ENCODE assay signal across 24 cellular contexts in genomic region chr2:80292474-80292873, GRCh38. TPM values are rescaled to one million over a fixed set of nuclear protein-coding genes. Genes with fewer than 3 reads are reported as not detected.
"Had no signal": no experiment of that assay in that cellular context is flagged by ENCODE, and none has a peak within 500 bp of the region (broad histone marks: within the 10 kb centered on the region; RNA-seq: fewer than 3 reads in every experiment).

No MANE protein-coding gene starts in this region.

- ATAC-seq: activated CD4-positive, CD25-positive, alpha-beta regulatory T cell treated with anti-CD3 and anti-CD28 coated beads, Interleukin-2, amount 50 U/mL, for 24 hours; activated T-cell treated with anti-CD3 and anti-CD28 coated beads, Interleukin-2, amount 50 U/mL, for 72 hours; gastrocnemius medialis; right lobe of liver; stimulated activated effector memory CD8-positive, alpha-beta T cell treated with anti-CD3 and anti-CD28 coated beads, Interleukin-12 subunit alpha, Interleukin-12 subunit beta, amount 100 ng/mL, for 72 hours; stimulated activated naive CD8-positive, alpha-beta T cell treated with anti-CD3 and anti-CD28 coated beads, Interleukin-15, amount 100 ng/mL, for 72 hours had no signal

- H3K9me3 ChIP-seq: breast epithelium, esophagus squamous epithelium, gastrocnemius medialis, pancreas, right lobe of liver, tibial artery had no signal

- H3K27me3 ChIP-seq: breast epithelium, esophagus squamous epithelium, gastrocnemius medialis, pancreas, right lobe of liver, tibial artery had no signal

- H3K36me3 ChIP-seq: breast epithelium, esophagus squamous epithelium, gastrocnemius medialis, pancreas, right lobe of liver, tibial artery had no signal

- H3K4me3 ChIP-seq: breast epithelium, coronary artery, esophagus squamous epithelium, gastrocnemius medialis, pancreas, right lobe of liver, skin epidermis, tibial artery had no signal

- H3K4me1 ChIP-seq: breast epithelium, esophagus squamous epithelium, gastrocnemius medialis, pancreas, right lobe of liver, tibial artery had no signal

- DNase-seq: activated CD4-positive, alpha-beta memory T cell treated with anti-CD3 and anti-CD28 coated beads, Interleukin-2, amount 10 ng/mL, durations not matched to agents 7 days and 5 days; activated CD4-positive, alpha-beta T cell treated with anti-CD3 and anti-CD28 coated beads, Interleukin-2, amount 10 ng/mL, durations not matched to agents 24 days and 14 days; activated effector memory CD4-positive, alpha-beta T cell treated with Interleukin-2 at 50 U/mL for 16 hours; activated naive CD4-positive, alpha-beta T cell treated with anti-CD3 and anti-CD28 coated beads for 36 hours; activated naive CD8-positive, alpha-beta T cell treated with anti-CD3 and anti-CD28 coated beads, Interleukin-2, amount 10 ng/mL, durations not matched to agents 7 days and 5 days; activated T-cell treated with anti-CD3 and anti-CD28 coated beads, Interleukin-2, amount 50 U/mL, for 72 hours; amniotic stem cell; esophagus squamous epithelium; gastrocnemius medialis; nephron progenitor cell; pancreas; right lobe of liver; stimulated activated CD4-positive, alpha-beta T cell treated with anti-CD3 and anti-CD28 coated beads, Interleukin-2, amount 100 ng/mL, for 24 hours; stimulated activated naive CD8-positive, alpha-beta T cell treated with anti-CD3 and anti-CD28 coated beads, Interleukin-15, amount 100 ng/mL, for 72 hours; tibial artery had no signal

- H3K27ac ChIP-seq: breast epithelium, coronary artery, esophagus squamous epithelium, gastrocnemius medialis, pancreas, right lobe of liver, skin epidermis, tibial artery, VCaP had no signal

RNA-seq across cellular contexts. Expression of gene LRRTM1, which starts 12.1 kb away (rescaled TPM):
- total RNA-seq: activated CD4-positive, alpha-beta memory T cell treated with anti-CD3 and anti-CD28 coated beads, Interleukin-2, amount 10 ng/mL, durations not matched to agents 7 days and 5 days; activated CD4-positive, alpha-beta T cell treated with anti-CD3 and anti-CD28 coated beads, Interleukin-2, amount 10 ng/mL, durations not matched to agents 24 days and 14 days; activated naive CD4-positive, alpha-beta T cell treated with anti-CD3 and anti-CD28 coated beads for 36 hours; activated naive CD8-positive, alpha-beta T cell treated with anti-CD3 and anti-CD28 coated beads, Interleukin-2, amount 10 ng/mL, durations not matched to agents 7 days and 5 days; activated T-cell treated with anti-CD3 and anti-CD28 coated beads, Interleukin-2, amount 50 U/mL, for 72 hours; gastrocnemius medialis; liver; mononuclear cell; pulmonary artery endothelial cell had no signal
